In genomic region chr3:127019449-127019848, GRCh38 we compare ENCODE assay signal across 12 cellular contexts. TPM values are rescaled to one million over a fixed set of nuclear protein-coding genes. Genes with fewer than 3 reads are reported as not detected.
DNase-seq lines count a peak whose midpoint lies in the region; ATAC-seq, FAIRE-seq and TF ChIP-seq lines count a peak whose summit lies in the region.
"Had no signal": no experiment of that assay in that cellular context is flagged by ENCODE, and none has a peak within 500 bp of the region (broad histone marks: within the 10 kb centered on the region; RNA-seq: fewer than 3 reads in every experiment).

No MANE protein-coding gene starts in this region.

- FAIRE-seq in HTR-8/SVneo (lab: Jason Lieb, UNC): no peak
- no peak for FAIRE-seq in urothelium cell line (lab: Jason Lieb, UNC)

- ATAC-seq in upper lobe of right lung (no peak), HG02840 (IDR thresholded peaks at IDR 0.05; ENCODE audit: low FRiP score, unreplicated experiment) (no peak)
- ATAC-seq: stimulated activated effector memory CD8-positive, alpha-beta T cell treated with anti-CD3 and anti-CD28 coated beads, Interleukin-12 subunit alpha, Interleukin-12 subunit beta, amount 100 ng/mL, for 72 hours had no signal

- no peaks in the 10 kb centered on the region for H3K9me3 ChIP-seq in ascending aorta
- no peaks in the 10 kb centered on the region for H3K9me3 ChIP-seq in upper lobe of right lung
- H3K9me3 ChIP-seq in effector memory CD4-positive, alpha-beta T cell (ENCODE audit: control insufficient read depth, low read length): no peaks in the 10 kb centered on the region

- H3K27me3 ChIP-seq in ascending aorta (no peaks in the 10 kb centered on the region), upper lobe of right lung (no peaks in the 10 kb centered on the region)
- no peaks in the 10 kb centered on the region for H3K27me3 ChIP-seq in effector memory CD4-positive, alpha-beta T cell (replicated peaks; ENCODE audit: control insufficient read depth, insufficient read depth, low read length, poor library complexity, severe bottlenecking)

- DNase-seq in HTR-8/SVneo (ENCODE audit: insufficient read length, low spot score) (peak; percentile 27), ascending aorta (ENCODE audit: low spot score in 2 of 2) (no peak), foreskin fibroblast (peak; percentile 51 to 76), urothelium cell line (ENCODE audit: low spot score) (peak; percentile 64), upper lobe of right lung (no peak), posterior vena cava (ENCODE audit: low spot score) (no peak)
- no peak for DNase-seq in effector memory CD4-positive, alpha-beta T cell
- DNase-seq: activated naive CD4-positive, alpha-beta T cell treated with Interleukin-2 at 50 U/mL for 16 hours; CD4-positive, alpha-beta memory T cell; erythroblast had no signal

- intact Hi-C loops in ascending aorta (cut with DNase I) (no loop called here), upper lobe of right lung (cut with DNase I) (no loop called here), posterior vena cava (cut with DNase I) (no loop called here)

- H3K27ac ChIP-seq in ascending aorta (peak overlapping the region; percentile 6 to 17), upper lobe of right lung (no peak overlapping the region)
- H3K27ac ChIP-seq in effector memory CD4-positive, alpha-beta T cell (ENCODE audit: insufficient read depth, low read length, poor library complexity, severe bottlenecking): no peak overlapping the region

- TF ChIP-seq CTCF in ascending aorta (IDR thresholded peaks at IDR 0.05) (no peak), foreskin fibroblast (IDR thresholded peaks at IDR 0.05; ENCODE audit: low read depth, low read length) (no peak), upper lobe of right lung (IDR thresholded peaks at IDR 0.05) (no peak)

- H3K36me3 ChIP-seq in ascending aorta (peaks cover 68 to 83% of the 10 kb centered on the region in 2 donors), upper lobe of right lung (peaks cover 78% of the 10 kb centered on the region)
- peaks cover 28% of the 10 kb centered on the region for H3K36me3 ChIP-seq in effector memory CD4-positive, alpha-beta T cell (ENCODE audit: control insufficient read depth, insufficient read depth, low read length)

- H3K4me3 ChIP-seq in ascending aorta: no peak overlapping the region
- H3K4me3 ChIP-seq in foreskin fibroblast (ENCODE audit: low read depth in 1 of 2, low read length in 2 of 2): no peak overlapping the region
- no peak overlapping the region for H3K4me3 ChIP-seq in upper lobe of right lung
- no peak overlapping the region for H3K4me3 ChIP-seq in effector memory CD4-positive, alpha-beta T cell (ENCODE audit: insufficient read depth, low read depth, low read length, poor library complexity, severe bottlenecking)

- peaks cover 10 to 28% of the 10 kb centered on the region in 2 donors for H3K4me1 ChIP-seq in ascending aorta
- no peaks in the 10 kb centered on the region for H3K4me1 ChIP-seq in upper lobe of right lung
- no peaks in the 10 kb centered on the region for H3K4me1 ChIP-seq in effector memory CD4-positive, alpha-beta T cell (ENCODE audit: control insufficient read depth, insufficient read depth, low read length, poor library complexity, severe bottlenecking)

RNA-seq across cellular contexts. Expression of gene PLXNA1, which starts 36.5 kb away (rescaled TPM):
- total RNA-seq in ascending aorta: 79.8 TPM
- total RNA-seq in upper lobe of right lung: 53.5 TPM
- total RNA-seq in posterior vena cava: 10 to 100 TPM; 31.7 to 38.5 TPM

Comparison
In these comparisons a context has a peak if more than half of its experiments do, and no peak if none do; other contexts are left out.
1. DNase-seq: peak in HTR-8/SVneo (single experiment), foreskin fibroblast (2 of 2) and urothelium cell line (single experiment); none in ascending aorta (0 of 2), upper lobe of right lung (single experiment), posterior vena cava (single experiment) and effector memory CD4-positive, alpha-beta T cell (0 of 3).
2. H3K27ac ChIP-seq: peak in ascending aorta (2 of 2); none in upper lobe of right lung (single experiment) and effector memory CD4-positive, alpha-beta T cell (single experiment).